In the genomic region with DNA sequence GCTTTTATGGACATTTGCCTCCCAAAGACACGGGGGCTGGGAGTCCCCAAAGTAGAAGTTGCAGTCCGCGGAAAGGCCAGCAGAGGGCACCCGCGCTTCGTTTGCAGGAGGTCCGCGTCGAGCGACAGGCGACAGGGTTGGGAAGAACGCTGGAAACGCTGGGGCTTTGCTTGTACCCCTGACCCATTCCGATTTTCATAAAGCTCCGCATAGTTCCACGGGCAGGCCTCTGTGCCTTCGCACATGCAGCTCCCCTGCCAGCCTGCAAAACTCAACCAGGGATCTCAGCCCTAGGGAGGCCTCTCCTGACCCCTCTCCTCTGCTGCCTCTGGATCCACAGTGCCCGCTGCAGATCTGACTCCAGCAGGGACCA, we compare ENCODE assay signal across 9 cellular contexts. TPM values are rescaled to one million over a fixed set of nuclear protein-coding genes. Genes with fewer than 3 reads are reported as not detected.
DNase-seq lines count a peak whose midpoint lies in the region; ATAC-seq and TF ChIP-seq lines count a peak whose summit lies in the region.
"Had no signal": no experiment of that assay in that cellular context is flagged by ENCODE, and none has a peak within 500 bp of the region (broad histone marks: within the 10 kb centered on the region; RNA-seq: fewer than 3 reads in every experiment).

No MANE protein-coding gene starts in this region.

- TF ChIP-seq CTCF in foreskin keratinocyte (conservative IDR thresholded peaks at IDR 0.05), result peak; percentile 94
- peak; percentile 83 for TF ChIP-seq CTCF in neutrophil (IDR thresholded peaks at IDR 0.05)
- TF ChIP-seq CTCF in suprapubic skin (IDR thresholded peaks at IDR 0.05), result peak; percentile 91 to 93

- WGBS in suprapubic skin, result 2% methylated on average over 18 of the region's 18 CpGs

- in situ Hi-C loops in KBM-7 (cut with MboI; ENCODE audit: low pct_unique_long_range_greater_than_20kb, low sequenced_read_pairs), result loop anchor here (5.0 kb wide), 1 partner anchor 110 kb away; no protein-coding TSS in a partner anchor

- DNase-seq in D341Med (ENCODE audit: low spot score) (peak; percentile 86), KBM-7 (peak; percentile 79), SHP77 (lab: John Stamatoyannopoulos, UW) (peak; percentile 54 to 74), foreskin keratinocyte (no peak), suprapubic skin (ENCODE audit: low spot score in 2 of 2) (peak; percentile 88 to 94)
- DNase-seq in activated effector memory CD4-positive, alpha-beta T cell treated with Interleukin-2 at 50 U/mL for 16 hours, result peak; percentile 62

- H3K36me3 ChIP-seq in neutrophil, result no peaks in the 10 kb centered on the region
- H3K36me3 ChIP-seq in suprapubic skin, result no peaks in the 10 kb centered on the region

- TF ChIP-seq EP300 in suprapubic skin (IDR thresholded peaks at IDR 0.05), result no peak

- H3K4me3 ChIP-seq in neutrophil (ENCODE audit: low read depth in 1 of 2, low read length in 1 of 2) (no peak overlapping the region), suprapubic skin (no peak overlapping the region)
- H3K4me3 ChIP-seq: SK-N-MC had no signal

- H3K9me3 ChIP-seq in neutrophil (no peaks in the 10 kb centered on the region), suprapubic skin (no peaks in the 10 kb centered on the region)

- H3K27ac ChIP-seq in foreskin keratinocyte (no peak overlapping the region), neutrophil (no peak overlapping the region), suprapubic skin (no peak overlapping the region)
- H3K27ac ChIP-seq: SK-N-MC had no signal

- H3K4me1 ChIP-seq in foreskin keratinocyte, result peaks cover 8% of the 10 kb centered on the region
- H3K4me1 ChIP-seq in neutrophil (ENCODE audit: control insufficient read depth in 1 of 2, insufficient read depth in 1 of 2, low read depth in 1 of 2, low read length in 1 of 2), result peaks cover 3 to 7% of the 10 kb centered on the region in 2 experiments
- H3K4me1 ChIP-seq in suprapubic skin, result peaks cover 25% of the 10 kb centered on the region

- H3K27me3 ChIP-seq in foreskin keratinocyte (peaks cover 27% of the 10 kb centered on the region), neutrophil (peaks cover 54% of the 10 kb centered on the region), suprapubic skin (peaks cover 13% of the 10 kb centered on the region)

- ATAC-seq in foreskin keratinocyte, result no peak
- ATAC-seq in GM19452 (IDR thresholded peaks at IDR 0.05; ENCODE audit: unreplicated experiment), result no peak

- no peak for TF ChIP-seq POLR2A in suprapubic skin (IDR thresholded peaks at IDR 0.05)

RNA-seq across cellular contexts. Expression of a gene that starts 44.2 kb away (rescaled TPM):
- total RNA-seq in foreskin keratinocyte (not detected in 2 replicates), suprapubic skin (10 to 100 TPM in 3 of 4 donors, 1 to 10 TPM in 1; 9.9 to 13.7 (median 12.2) TPM)
- 0.02 and 0.04 TPM in 2 replicates for polyA plus RNA-seq in foreskin keratinocyte

Comparison
In these comparisons a context has a peak if more than half of its experiments do, and no peak if none do; other contexts are left out.
1. DNase-seq: peak in D341Med (single experiment), KBM-7 (single experiment), SHP77 (2 of 2), activated effector memory CD4-positive, alpha-beta T cell treated with Interleukin-2 at 50 U/mL for 16 hours (single experiment) and suprapubic skin (2 of 2); none in foreskin keratinocyte (0 of 2).
2. RNA of a gene that starts 44.2 kb away (total RNA-seq): 9.9 to 13.7 TPM in suprapubic skin; not detected in foreskin keratinocyte; every median in the first group is over 10 times any median in the second.
3. Peak in every context shown above with its lines, with median percentiles within 50 percentile points of each other: CTCF ChIP-seq.